ENCODE assay signal across 8 cellular contexts in the genomic region with DNA sequence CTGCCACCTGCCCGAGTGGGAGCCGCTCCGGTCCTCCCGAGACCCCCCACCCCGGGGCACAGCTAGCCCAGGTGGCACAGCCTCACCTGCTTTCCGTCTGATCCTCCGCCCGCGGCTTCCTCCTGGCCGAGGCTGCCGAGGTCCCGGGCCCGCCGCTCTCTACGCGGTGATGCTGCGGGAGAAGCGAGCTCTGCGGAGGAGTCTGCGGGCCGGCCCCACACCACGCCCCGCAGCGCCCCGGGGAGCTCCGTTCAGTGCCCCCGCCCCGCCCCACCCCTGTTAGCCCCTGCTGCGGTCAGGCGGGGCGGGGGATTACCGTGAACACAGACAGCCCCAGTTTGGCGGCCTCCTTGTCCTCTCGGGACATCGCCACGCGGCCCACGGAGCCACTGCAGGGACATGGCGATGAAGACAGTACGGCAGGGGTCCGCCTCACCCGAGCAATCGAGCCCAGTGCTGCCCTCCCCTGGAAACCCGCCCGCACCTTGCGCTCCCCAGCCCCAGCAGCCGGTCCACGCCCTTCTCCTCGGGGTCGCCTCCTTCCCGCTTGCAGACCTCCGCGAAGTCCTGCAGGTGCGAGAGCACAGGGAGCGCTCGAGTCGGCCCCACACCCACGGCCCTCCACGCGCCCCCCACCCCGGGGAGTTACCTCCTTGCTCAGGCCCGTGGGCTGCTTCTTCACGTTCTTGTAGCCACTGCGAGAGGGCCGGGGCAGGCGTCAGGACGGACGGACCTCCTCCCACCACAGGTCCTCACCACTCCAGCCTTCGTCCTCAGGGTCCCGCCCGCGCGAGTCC. TPM values are rescaled to one million over a fixed set of nuclear protein-coding genes. Genes with fewer than 3 reads are reported as not detected.
DNase-seq lines count a peak whose midpoint lies in the region; ATAC-seq and TF ChIP-seq lines count a peak whose summit lies in the region.

No MANE protein-coding gene starts in this region.

- peak; percentile 73 for DNase-seq in GM10248 (ENCODE audit: extremely low spot score)
- peak; percentile 95 for DNase-seq in H7
- DNase-seq in MG63 = peak; percentile 66
- peak; percentile 67 for DNase-seq in activated CD8-positive, alpha-beta T cell treated with anti-CD3 and anti-CD28 coated beads, Interleukin-2, amount 10 ng/mL, durations not matched to agents 7 days and 5 days
- DNase-seq in epithelial cell of prostate (ENCODE audit: low read depth, low spot score) = no peak
- no peak for DNase-seq in natural killer cell treated with Interleukin-12 subunit alpha and Interleukin-12 subunit beta and Interleukin-15 and Interleukin-18, amount 100 ng/mL, for 72 hours (ENCODE audit: low spot score)
- no peak for DNase-seq in vagina (ENCODE audit: extremely low spot score in 2 of 2)
- DNase-seq in OCI-M2 (lab: John Stamatoyannopoulos, UW; ENCODE audit: unreplicated experiment) = no peak

- CTCF ChIA-PET in GM10248 (lab: Yijun Ruan, JAX) = no interaction called here
- CTCF ChIA-PET in activated CD8-positive, alpha-beta T cell treated with anti-CD3 and anti-CD28 coated beads, Interleukin-2, amount 10 ng/mL, durations not matched to agents 7 days and 5 days (lab: Charles Lee) = interaction anchor here (0.8 to 1.1 kb wide), 3 partner anchors 10 to 20 kb away, joined by 3 to 4 read pairs (median 3); no protein-coding TSS in a partner anchor

- TF ChIP-seq POLR2A in vagina (IDR thresholded peaks at IDR 0.05) = no peak

- H3K27ac ChIP-seq in epithelial cell of prostate = peak overlapping the region; percentile 71
- peak overlapping the region; percentile 91 for H3K27ac ChIP-seq in vagina

- peaks cover 45% of the 10 kb centered on the region for H3K36me3 Mint-ChIP-seq in activated CD8-positive, alpha-beta T cell treated with anti-CD3 and anti-CD28 coated beads, Interleukin-2, amount 10 ng/mL, durations not matched to agents 7 days and 5 days (ENCODE audit: low read depth)
- H3K36me3 Mint-ChIP-seq in natural killer cell treated with Interleukin-12 subunit alpha and Interleukin-12 subunit beta and Interleukin-15 and Interleukin-18, amount 100 ng/mL, for 72 hours = no peaks in the 10 kb centered on the region

- H3K4me1 ChIP-seq in vagina = peaks cover 32% of the 10 kb centered on the region

- H3K27me3 Mint-ChIP-seq in activated CD8-positive, alpha-beta T cell treated with anti-CD3 and anti-CD28 coated beads, Interleukin-2, amount 10 ng/mL, durations not matched to agents 7 days and 5 days (ENCODE audit: low read depth) = no peaks in the 10 kb centered on the region
- H3K27me3 Mint-ChIP-seq in natural killer cell treated with Interleukin-12 subunit alpha and Interleukin-12 subunit beta and Interleukin-15 and Interleukin-18, amount 100 ng/mL, for 72 hours = no peaks in the 10 kb centered on the region

- H3K4me3 Mint-ChIP-seq in activated CD8-positive, alpha-beta T cell treated with anti-CD3 and anti-CD28 coated beads, Interleukin-2, amount 10 ng/mL, durations not matched to agents 7 days and 5 days = peak overlapping the region; percentile 80
- H3K4me3 Mint-ChIP-seq in natural killer cell treated with Interleukin-12 subunit alpha and Interleukin-12 subunit beta and Interleukin-15 and Interleukin-18, amount 100 ng/mL, for 72 hours = peak overlapping the region; percentile 91

- H3K9me3 ChIP-seq in MG63 = no peaks in the 10 kb centered on the region
- H3K9me3 ChIP-seq in vagina = no peaks in the 10 kb centered on the region

- H3K9me3 Mint-ChIP-seq in activated CD8-positive, alpha-beta T cell treated with anti-CD3 and anti-CD28 coated beads, Interleukin-2, amount 10 ng/mL, durations not matched to agents 7 days and 5 days (ENCODE audit: insufficient read depth) = no peaks in the 10 kb centered on the region
- no peaks in the 10 kb centered on the region for H3K9me3 Mint-ChIP-seq in natural killer cell treated with Interleukin-12 subunit alpha and Interleukin-12 subunit beta and Interleukin-15 and Interleukin-18, amount 100 ng/mL, for 72 hours

- H3K36me3 ChIP-seq in H7 (replicated peaks; ENCODE audit: control insufficient read depth, insufficient read depth, low read length) (peaks cover 23% of the 10 kb centered on the region), MG63 (peaks cover 54% of the 10 kb centered on the region), vagina (peaks cover 0 to 43% of the 10 kb centered on the region in 2 donors)

- H3K4me3 ChIP-seq in H7 (ENCODE audit: insufficient read depth, low read depth, low read length) (peak overlapping the region; percentile 95), MG63 (peak overlapping the region; percentile 78), vagina (peak overlapping the region; percentile 83 to 93)

- H3K4me1 Mint-ChIP-seq in activated CD8-positive, alpha-beta T cell treated with anti-CD3 and anti-CD28 coated beads, Interleukin-2, amount 10 ng/mL, durations not matched to agents 7 days and 5 days (ENCODE audit: low read depth) = peaks cover 31% of the 10 kb centered on the region
- peaks cover 20 to 27% of the 10 kb centered on the region in 2 donors for H3K4me1 Mint-ChIP-seq in natural killer cell treated with Interleukin-12 subunit alpha and Interleukin-12 subunit beta and Interleukin-15 and Interleukin-18, amount 100 ng/mL, for 72 hours (ENCODE audit: low read depth in 2 of 2)

- peak; percentile 46 for TF ChIP-seq CTCF in GM10248 (IDR thresholded peaks at IDR 0.05; ENCODE audit: control extremely low read depth, extremely low read depth, low read depth, missing control alignments)
- TF ChIP-seq CTCF in vagina (IDR thresholded peaks at IDR 0.05) = no peak

- ATAC-seq in activated CD8-positive, alpha-beta T cell treated with anti-CD3 and anti-CD28 coated beads, Interleukin-2, amount 10 ng/mL, durations not matched to agents 7 days and 5 days = peak; percentile 47
- peak; percentile 30 to 45 for ATAC-seq in natural killer cell treated with Interleukin-12 subunit alpha and Interleukin-12 subunit beta and Interleukin-15 and Interleukin-18, amount 100 ng/mL, for 72 hours

- POLR2A ChIA-PET in GM10248 (lab: Yijun Ruan, JAX) = interaction anchor here (0.8 to 1.6 kb wide), 4 partner anchors 13 to 92 kb away, joined by 3 to 5 read pairs (median 4); partner anchors contain the start of gene ARF1
- POLR2A ChIA-PET in activated CD8-positive, alpha-beta T cell treated with anti-CD3 and anti-CD28 coated beads, Interleukin-2, amount 10 ng/mL, durations not matched to agents 7 days and 5 days (lab: Charles Lee) = interaction anchor here (3.3 kb wide), 1 partner anchor 19 kb away, joined by 25 read pairs; the partner anchor contains the start of gene ARF1

- H3K27me3 ChIP-seq in H7 (ENCODE audit: control insufficient read depth, insufficient read depth, low read length) = no peaks in the 10 kb centered on the region
- H3K27me3 ChIP-seq in MG63 = no peaks in the 10 kb centered on the region
- no peaks in the 10 kb centered on the region for H3K27me3 ChIP-seq in vagina

- peak overlapping the region; percentile 82 for H3K27ac Mint-ChIP-seq in activated CD8-positive, alpha-beta T cell treated with anti-CD3 and anti-CD28 coated beads, Interleukin-2, amount 10 ng/mL, durations not matched to agents 7 days and 5 days
- no peak overlapping the region for H3K27ac Mint-ChIP-seq in natural killer cell treated with Interleukin-12 subunit alpha and Interleukin-12 subunit beta and Interleukin-15 and Interleukin-18, amount 100 ng/mL, for 72 hours

- intact Hi-C loops in vagina (cut with DNase I) = no loop called here

RNA-seq across cellular contexts. Expression of gene C1orf35, which starts 0.9 kb away (rescaled TPM):
- total RNA-seq in H7 (2014; rRNA removed; shearing (Covaris generic)) = 38.9 and 45.7 TPM in 2 replicates
- total RNA-seq in MG63 (2014; rRNA removed; shearing (Covaris generic); ENCODE audit: low replicate concordance) = 38.6 and 39.0 TPM in 2 replicates
- 10 to 100 TPM; 24.7 to 25.6 TPM for total RNA-seq in activated CD8-positive, alpha-beta T cell treated with anti-CD3 and anti-CD28 coated beads, Interleukin-2, amount 10 ng/mL, durations not matched to agents 7 days and 5 days
- total RNA-seq in natural killer cell treated with Interleukin-12 subunit alpha and Interleukin-12 subunit beta and Interleukin-15 and Interleukin-18, amount 100 ng/mL, for 72 hours = 10 to 100 TPM; 16.4 to 26.7 TPM
- total RNA-seq in vagina = 14.7 TPM

RNA-seq across cellular contexts. Expression of gene MRPL55, which starts 6.9 kb away (rescaled TPM):
- total RNA-seq in H7 (2014; rRNA removed; shearing (Covaris generic)) = 109 and 172 TPM in 2 replicates
- total RNA-seq in MG63 (2014; rRNA removed; shearing (Covaris generic); ENCODE audit: low replicate concordance) = 46.6 and 83.8 TPM in 2 replicates
- total RNA-seq in activated CD8-positive, alpha-beta T cell treated with anti-CD3 and anti-CD28 coated beads, Interleukin-2, amount 10 ng/mL, durations not matched to agents 7 days and 5 days = 10 to 100 TPM; 51.1 to 60.7 TPM
- 10 to 100 TPM; 42.5 to 68.8 TPM for total RNA-seq in natural killer cell treated with Interleukin-12 subunit alpha and Interleukin-12 subunit beta and Interleukin-15 and Interleukin-18, amount 100 ng/mL, for 72 hours
- 73.7 TPM for total RNA-seq in vagina

RNA-seq across cellular contexts. Expression of gene ARF1, which starts 19.7 kb away (rescaled TPM):
- 292 and 326 TPM in 2 replicates for total RNA-seq in H7 (2014; rRNA removed; shearing (Covaris generic))
- 324 and 413 TPM in 2 replicates for total RNA-seq in MG63 (2014; rRNA removed; shearing (Covaris generic); ENCODE audit: low replicate concordance)
- total RNA-seq in activated CD8-positive, alpha-beta T cell treated with anti-CD3 and anti-CD28 coated beads, Interleukin-2, amount 10 ng/mL, durations not matched to agents 7 days and 5 days = 100 to 1,000 TPM; 313 to 322 TPM
- 100 to 1,000 TPM; 415 to 503 TPM for total RNA-seq in natural killer cell treated with Interleukin-12 subunit alpha and Interleukin-12 subunit beta and Interleukin-15 and Interleukin-18, amount 100 ng/mL, for 72 hours
- 295 TPM for total RNA-seq in vagina

RNA-seq across cellular contexts. Expression of gene GUK1, which starts 37.9 kb away (rescaled TPM):
- total RNA-seq in H7 (2014; rRNA removed; shearing (Covaris generic)) = 216 and 224 TPM in 2 replicates
- 246 and 425 TPM in 2 replicates for total RNA-seq in MG63 (2014; rRNA removed; shearing (Covaris generic); ENCODE audit: low replicate concordance)
- total RNA-seq in activated CD8-positive, alpha-beta T cell treated with anti-CD3 and anti-CD28 coated beads, Interleukin-2, amount 10 ng/mL, durations not matched to agents 7 days and 5 days = 100 to 1,000 TPM; 339 to 344 TPM
- 100 to 1,000 TPM; 296 to 329 TPM for total RNA-seq in natural killer cell treated with Interleukin-12 subunit alpha and Interleukin-12 subunit beta and Interleukin-15 and Interleukin-18, amount 100 ng/mL, for 72 hours
- 299 TPM for total RNA-seq in vagina

RNA-seq across cellular contexts. Expression of gene GJC2, which starts 47.5 kb away (rescaled TPM):
- total RNA-seq in H7 (2014; rRNA removed; shearing (Covaris generic)) = 1.7 TPM in 2 replicates
- total RNA-seq in MG63 (2014; rRNA removed; shearing (Covaris generic); ENCODE audit: low replicate concordance) = 0.20 and 4.8 TPM in 2 replicates
- total RNA-seq in activated CD8-positive, alpha-beta T cell treated with anti-CD3 and anti-CD28 coated beads, Interleukin-2, amount 10 ng/mL, durations not matched to agents 7 days and 5 days = 1 to 10 TPM; 4.1 to 4.4 TPM
- total RNA-seq in natural killer cell treated with Interleukin-12 subunit alpha and Interleukin-12 subunit beta and Interleukin-15 and Interleukin-18, amount 100 ng/mL, for 72 hours = 1 to 10 TPM; 2.1 to 2.2 TPM
- total RNA-seq in vagina = 4.4 TPM

Comparison
In these comparisons a context has a peak if more than half of its experiments do, and no peak if none do; other contexts are left out.
1. DNase-seq: peak in GM10248 (single experiment), H7 (single experiment), MG63 (single experiment) and activated CD8-positive, alpha-beta T cell treated with anti-CD3 and anti-CD28 coated beads, Interleukin-2, amount 10 ng/mL, durations not matched to agents 7 days and 5 days (single experiment); none in epithelial cell of prostate (single experiment), natural killer cell treated with Interleukin-12 subunit alpha and Interleukin-12 subunit beta and Interleukin-15 and Interleukin-18, amount 100 ng/mL, for 72 hours (single experiment), vagina (0 of 2) and OCI-M2 (single experiment).
2. Peak in every context shown above with its lines, with median percentiles within 50 percentile points of each other: H3K4me3 ChIP-seq.